In genomic region chr2:170928824-170929685, GRCh38 we compare ENCODE assay signal across 1 cellular context.
TF ChIP-seq lines count a peak whose summit lies in the region.

Gene GORASP2 (plus strand): TSS chr2:170929253. CDS start chr2:170929341, 88 bp downstream.

TF ChIP-seq in HepG2, 621 proteins besides CTCF, POLR2A, EP300 and RAD21 (continued from another document and continues in another):
- TF ChIP-seq ZBTB49 (CRISPR knock-in tag; IDR thresholded peaks at IDR 0.05; ENCODE audit: borderline replicate concordance) = peak; percentile 79; the same call in 1 of the 2 replicates
- TF ChIP-seq HES4 (CRISPR knock-in tag; IDR thresholded peaks at IDR 0.05; ENCODE audit: borderline replicate concordance) = peak; percentile 99
- no peak for TF ChIP-seq ATM (IDR thresholded peaks at IDR 0.05; ENCODE audit: borderline replicate concordance)
- TF ChIP-seq SAP130 (CRISPR knock-in tag; IDR thresholded peaks at IDR 0.05; ENCODE audit: low read depth) = peak; percentile 98
- TF ChIP-seq MYC (CRISPR knock-in tag; IDR thresholded peaks at IDR 0.05; ENCODE audit: borderline replicate concordance) = peak; percentile 97
- peak; percentile 28; the same call in 1 of the 2 replicates for TF ChIP-seq ZNF12 (CRISPR knock-in tag; IDR thresholded peaks at IDR 0.05)
- peak; percentile 80; the same call in 1 of the 2 replicates for TF ChIP-seq SIX1 (CRISPR knock-in tag; IDR thresholded peaks at IDR 0.05; ENCODE audit: borderline replicate concordance)
- TF ChIP-seq YEATS4 (CRISPR knock-in tag; IDR thresholded peaks at IDR 0.05; ENCODE audit: borderline replicate concordance) = peak; percentile 100
- TF ChIP-seq ZGPAT (CRISPR knock-in tag; IDR thresholded peaks at IDR 0.05) = peak; percentile 98
- peak; percentile 78; the same call in 1 of the 2 replicates for TF ChIP-seq ZNF773 (CRISPR knock-in tag; IDR thresholded peaks at IDR 0.05; ENCODE audit: borderline replicate concordance)
- peak; percentile 58; the same call in 1 of the 2 replicates for TF ChIP-seq NR2C2 (CRISPR knock-in tag; IDR thresholded peaks at IDR 0.05; ENCODE audit: borderline replicate concordance)
- peak; percentile 39; the same call in 1 of the 2 replicates for TF ChIP-seq MED13 (CRISPR knock-in tag; IDR thresholded peaks at IDR 0.05)
- TF ChIP-seq ZNF24 (IDR thresholded peaks at IDR 0.05) = peak; percentile 36; the same call in 1 of the 2 replicates
- no peak for TF ChIP-seq ZNF660 (CRISPR knock-in tag; IDR thresholded peaks at IDR 0.05; ENCODE audit: borderline replicate concordance, low read depth)
- TF ChIP-seq ATAD3A (CRISPR knock-in tag; IDR thresholded peaks at IDR 0.05) = no peak
- peak; percentile 91 for TF ChIP-seq RBM39 (IDR thresholded peaks at IDR 0.05; ENCODE audit: low read depth, low read length, poor library complexity, severe bottlenecking)
- no peak for TF ChIP-seq ARNT (IDR thresholded peaks at IDR 0.05)
- TF ChIP-seq CBX5 (CRISPR knock-in tag; IDR thresholded peaks at IDR 0.05; ENCODE audit: borderline replicate concordance) = peak; percentile 86
- peak; percentile 82 for TF ChIP-seq ZMYM3 (CRISPR knock-in tag; IDR thresholded peaks at IDR 0.05)
- peak; percentile 95 for TF ChIP-seq THAP11 (CRISPR knock-in tag; IDR thresholded peaks at IDR 0.05)
- peak; percentile 64 for TF ChIP-seq PPARG (CRISPR knock-in tag; conservative IDR thresholded peaks at IDR 0.05)
- TF ChIP-seq ARID3A (IDR thresholded peaks at IDR 0.05; ENCODE audit: low read depth, low read length) = peak; percentile 81; the same call in 1 of the 2 replicates
- peak; percentile 73 for TF ChIP-seq ELF1 (CRISPR knock-in tag; IDR thresholded peaks at IDR 0.05)
- peak; percentile 89; the same call in 1 of the 2 replicates for TF ChIP-seq ATF6 (CRISPR knock-in tag; conservative IDR thresholded peaks at IDR 0.05)
- TF ChIP-seq MED1 (CRISPR knock-in tag; IDR thresholded peaks at IDR 0.05) = peak; percentile 95
- peak; percentile 69 for TF ChIP-seq STAG1 (CRISPR knock-in tag; IDR thresholded peaks at IDR 0.05)
- TF ChIP-seq JUN (CRISPR knock-in tag; IDR thresholded peaks at IDR 0.05) = peak; percentile 53; the same call in 1 of the 2 replicates
- TF ChIP-seq RARG (CRISPR knock-in tag; IDR thresholded peaks at IDR 0.05; ENCODE audit: low read depth) = no peak; the same call in 1 of the 2 replicates
- TF ChIP-seq REST (IDR thresholded peaks at IDR 0.05; ENCODE audit: borderline replicate concordance in 1 of 2, low read depth in 1 of 2, low read length in 2 of 2) = peak in 1 of 2 experiments; percentile 58; a peak in 2 of 4 replicates
- TF ChIP-seq SAFB2 (CRISPR knock-in tag; IDR thresholded peaks at IDR 0.05; ENCODE audit: borderline replicate concordance, low read depth) = peak; percentile 98
- TF ChIP-seq ZNF644 (CRISPR knock-in tag; IDR thresholded peaks at IDR 0.05; ENCODE audit: low read depth) = peak; percentile 65; the same call in 1 of the 2 replicates
- TF ChIP-seq ZNF530 (CRISPR knock-in tag; IDR thresholded peaks at IDR 0.05; ENCODE audit: low read depth) = no peak
- TF ChIP-seq GRHL1 (CRISPR knock-in tag; conservative IDR thresholded peaks at IDR 0.05) = no peak
- peak; percentile 85; the same call in 1 of the 2 replicates for TF ChIP-seq GPN1 (CRISPR knock-in tag; IDR thresholded peaks at IDR 0.05; ENCODE audit: borderline replicate concordance)
- peak; percentile 96 for TF ChIP-seq CBFB (CRISPR knock-in tag; IDR thresholded peaks at IDR 0.05)
- TF ChIP-seq NCOR1 (IDR thresholded peaks at IDR 0.05; ENCODE audit: borderline replicate concordance, low read length) = no peak
- TF ChIP-seq HNRNPUL1 (IDR thresholded peaks at IDR 0.05; ENCODE audit: low read depth, low read length) = peak; percentile 55; the same call in 1 of the 2 replicates
- TF ChIP-seq TBP (CRISPR knock-in tag; IDR thresholded peaks at IDR 0.05) = peak; percentile 60; the same call in 1 of the 2 replicates
- peak; percentile 80 for TF ChIP-seq ZNF142 (CRISPR knock-in tag; IDR thresholded peaks at IDR 0.05)
- TF ChIP-seq SMARCC2 (IDR thresholded peaks at IDR 0.05) = peak; percentile 26; the same call in 1 of the 2 replicates
- TF ChIP-seq ZNF784 (CRISPR knock-in tag; IDR thresholded peaks at IDR 0.05; ENCODE audit: borderline replicate concordance) = peak; percentile 98
- TF ChIP-seq KLF11 (CRISPR knock-in tag; IDR thresholded peaks at IDR 0.05) = peak; percentile 96; the same call in 1 of the 2 replicates
